In the genomic region with DNA sequence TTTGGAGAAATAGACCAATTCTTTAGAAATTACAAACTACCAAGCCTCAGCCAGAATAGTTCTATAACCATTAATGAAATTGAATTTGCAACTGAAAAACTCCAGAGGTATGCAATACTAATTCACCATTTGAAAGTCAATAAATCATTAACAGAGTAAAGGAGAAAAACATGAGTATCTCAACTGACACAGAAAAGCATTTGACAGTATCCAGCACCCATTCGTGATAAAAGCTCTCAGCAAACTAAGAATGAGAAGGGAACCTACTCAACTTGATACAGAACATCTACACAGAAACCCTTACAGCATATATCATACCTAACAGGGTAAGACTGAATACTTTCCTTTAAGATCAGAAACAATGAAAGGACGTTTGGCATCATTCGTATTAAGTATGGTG, we compare ENCODE assay signal across 1 cellular context.
TF ChIP-seq lines count a peak whose summit lies in the region.

No MANE protein-coding gene starts in this region.

TF ChIP-seq in SK-N-SH, 30 proteins besides CTCF, POLR2A, EP300 and RAD21 (continued from another document):
- TF ChIP-seq TEAD4 (IDR thresholded peaks at IDR 0.05; ENCODE audit: borderline replicate concordance, insufficient read depth), result no peak
- no peak for TF ChIP-seq YY1 (IDR thresholded peaks at IDR 0.05; ENCODE audit: low read depth)
- TF ChIP-seq CHD2 (IDR thresholded peaks at IDR 0.05; ENCODE audit: low read length, partially characterized antibody), result no peak
- TF ChIP-seq SMC3 (IDR thresholded peaks at IDR 0.05; ENCODE audit: low read depth, low read length), result no peak
- TF ChIP-seq RCOR1 (IDR thresholded peaks at IDR 0.05; ENCODE audit: low read length), result no peak
- TF ChIP-seq, protein P1, sequence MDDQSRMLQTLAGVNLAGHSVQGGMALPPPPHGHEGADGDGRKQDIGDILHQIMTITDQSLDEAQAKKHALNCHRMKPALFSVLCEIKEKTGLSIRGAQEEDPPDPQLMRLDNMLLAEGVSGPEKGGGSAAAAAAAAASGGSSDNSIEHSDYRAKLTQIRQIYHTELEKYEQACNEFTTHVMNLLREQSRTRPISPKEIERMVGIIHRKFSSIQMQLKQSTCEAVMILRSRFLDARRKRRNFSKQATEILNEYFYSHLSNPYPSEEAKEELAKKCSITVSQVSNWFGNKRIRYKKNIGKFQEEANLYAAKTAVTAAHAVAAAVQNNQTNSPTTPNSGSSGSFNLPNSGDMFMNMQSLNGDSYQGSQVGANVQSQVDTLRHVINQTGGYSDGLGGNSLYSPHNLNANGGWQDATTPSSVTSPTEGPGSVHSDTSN (IDR thresholded peaks at IDR 0.05), result no peak
